8 cellular contexts compared by ENCODE assay signal in genomic region chr12:56118688-56119045, GRCh38. TPM values are rescaled to one million over a fixed set of nuclear protein-coding genes. Genes with fewer than 3 reads are reported as not detected.
DNase-seq lines count a peak whose midpoint lies in the region; ATAC-seq and TF ChIP-seq lines count a peak whose summit lies in the region.

No MANE protein-coding gene starts in this region.

- no peak for TF ChIP-seq EP300 in SK-N-SH (IDR thresholded peaks at IDR 0.05; ENCODE audit: borderline replicate concordance in 1 of 2, low read depth in 1 of 2, low read length in 1 of 2)

- H3K27ac ChIP-seq in 22Rv1 (peak overlapping the region; percentile 99), SK-N-SH (ENCODE audit: low read depth in 2 of 2, low read length in 1 of 2) (peak overlapping the region; percentile 90 to 93), spleen (peak overlapping the region; percentile 83 to 98 (median 94))

- intact Hi-C loops in spleen (cut with DNase I; ENCODE audit: low total_unique reads) = no loop called here
- intact Hi-C loops in sciatic nerve (cut with DNase I) = no loop called here

- peak overlapping the region; percentile 79 to 89 for H3K4me3 ChIP-seq in SK-N-SH (ENCODE audit: low read depth in 2 of 2, low read length in 1 of 2)
- H3K4me3 ChIP-seq in foreskin fibroblast (ENCODE audit: low read depth in 1 of 2, low read length in 2 of 2) = peak overlapping the region; percentile 66 to 88
- H3K4me3 ChIP-seq in spleen = peak overlapping the region; percentile 54 to 80 (median 70)

- ATAC-seq in GM19455 (IDR thresholded peaks at IDR 0.05; ENCODE audit: unreplicated experiment) (peak; percentile 8), sciatic nerve (no peak), GM19452 (IDR thresholded peaks at IDR 0.05; ENCODE audit: unreplicated experiment) (no peak)
- no peak for ATAC-seq in activated CD4-positive, CD25-positive, alpha-beta regulatory T cell treated with anti-CD3 and anti-CD28 coated beads, Interleukin-2, amount 50 U/mL, for 24 hours

- peak overlapping the region; percentile 23; the same call in 1 of the 2 replicates for H2AFZ ChIP-seq in SK-N-SH (ENCODE audit: low read depth)

- POLR2A ChIA-PET in SK-N-SH (lab: Yijun Ruan, JAX) = interaction anchor here (0.6 to 2.5 kb wide), 17 partner anchors 9 to 289 kb away, joined by 3 to 44 read pairs (median 3); partner anchors contain the start of genes DNAJC14, ERBB3, ESYT1 and MYL6

- H3K9ac ChIP-seq in SK-N-SH = peak overlapping the region; percentile 72

- no peaks in the 10 kb centered on the region for H3K9me2 ChIP-seq in SK-N-SH

- 1% methylated on average over 10 of the region's 10 CpGs for WGBS in SK-N-SH (ENCODE audit: low lambda C conversion rate)
- 1 to 6% (median 3%) methylated on average over 10 of the region's 10 CpGs for WGBS in spleen, 5 donors

- H3K79me2 ChIP-seq in SK-N-SH (ENCODE audit: insufficient read depth) = peaks cover 47% of the 10 kb centered on the region

- H3K9me3 ChIP-seq in SK-N-SH (no peaks in the 10 kb centered on the region), spleen (no peaks in the 10 kb centered on the region)

- TF ChIP-seq CTCF in 22Rv1 (IDR thresholded peaks at IDR 0.05) (no peak), SK-N-SH (IDR thresholded peaks at IDR 0.05) (no peak), foreskin fibroblast (IDR thresholded peaks at IDR 0.05; ENCODE audit: low read depth, low read length) (no peak), spleen (IDR thresholded peaks at IDR 0.05 in 8 of 11, conservative IDR thresholded peaks at IDR 0.05 in 3 of 11) (no peak)

- H3F3A ChIP-seq in SK-N-SH (replicated peaks; ENCODE audit: insufficient read depth) = peaks cover 30% of the 10 kb centered on the region

- H3K4me1 ChIP-seq in SK-N-SH (ENCODE audit: control insufficient read depth in 1 of 2, insufficient read depth in 2 of 2, low read depth in 1 of 2, low read length in 1 of 2) = peaks cover 18 to 20% of the 10 kb centered on the region in 2 experiments; a peak in 3 of 4 replicates
- H3K4me1 ChIP-seq in spleen = peaks cover 15 to 76% (median 42%) of the 10 kb centered on the region in 6 donors

- H3K4me2 ChIP-seq in SK-N-SH = peak overlapping the region; percentile 93

- no peaks in the 10 kb centered on the region for H3K27me3 ChIP-seq in SK-N-SH (ENCODE audit: insufficient read depth)
- no peaks in the 10 kb centered on the region for H3K27me3 ChIP-seq in spleen (replicated peaks in 1 of 7)

- TF ChIP-seq RAD21 in SK-N-SH (IDR thresholded peaks at IDR 0.05; ENCODE audit: low read length) = no peak

- H3K36me3 ChIP-seq in SK-N-SH (replicated peaks in 1 of 2; ENCODE audit: control insufficient read depth in 1 of 2, insufficient read depth in 2 of 2, low read length in 1 of 2) (peaks cover 11 to 29% of the 10 kb centered on the region in 2 experiments), spleen (peaks cover 0 to 44% (median 21%) of the 10 kb centered on the region in 6 donors)

- TF ChIP-seq POLR2A in spleen (IDR thresholded peaks at IDR 0.05) = no peak

- peaks cover 3% of the 10 kb centered on the region; the same call in 1 of the 2 replicates for H4K20me1 ChIP-seq in SK-N-SH (ENCODE audit: insufficient read depth)

- no peak for DNase-seq in SK-N-SH
- no peak for DNase-seq in foreskin fibroblast
- DNase-seq in spleen = no peak
- DNase-seq in sciatic nerve (ENCODE audit: low spot score) = no peak

- CTCF ChIA-PET in SK-N-SH (lab: Yijun Ruan, JAX) = interaction anchor here (0.6 to 16.0 kb wide), 28 partner anchors 8 to 511 kb away, joined by 3 to 272 read pairs (median 4); partner anchors contain the start of genes ANKRD52, ERBB3, ESYT1 and MYL6

TF ChIP-seq in SK-N-SH, 30 proteins besides CTCF, POLR2A, EP300 and RAD21:
- TF ChIP-seq MXI1 (IDR thresholded peaks at IDR 0.05; ENCODE audit: low read depth, low read length) (no peak), POLR2AphosphoS5 (IDR thresholded peaks at IDR 0.05; ENCODE audit: low read depth, low read length) (no peak), RCOR1 (IDR thresholded peaks at IDR 0.05; ENCODE audit: low read length) (no peak), TCF12 (IDR thresholded peaks at IDR 0.05) (no peak), SIN3A (IDR thresholded peaks at IDR 0.05; ENCODE audit: borderline replicate concordance, low read depth, low read length) (no peak), JUND (IDR thresholded peaks at IDR 0.05) (no peak), TAF1 (IDR thresholded peaks at IDR 0.05; ENCODE audit: borderline replicate concordance, low read depth, low read length) (no peak), TEAD4 (IDR thresholded peaks at IDR 0.05; ENCODE audit: borderline replicate concordance, insufficient read depth) (no peak), IRF3 (IDR thresholded peaks at IDR 0.05; ENCODE audit: low read depth, low read length) (no peak), FOXM1 (IDR thresholded peaks at IDR 0.05; ENCODE audit: low read depth) (no peak), ELF1 (IDR thresholded peaks at IDR 0.05) (no peak)

RNA-seq across cellular contexts. Expression of gene ZC3H10, which starts 0.6 kb away (rescaled TPM):
- polyA plus RNA-seq in SK-N-SH (2012; rRNA removed) (1.9 and 2.0 TPM in 2 replicates), spleen (1 to 10 TPM; 1.5 to 4.0 (median 2.5) TPM)
- polyA plus RNA-seq in SK-N-SH (2012; cell fraction: cytosol; rRNA removed) = 1.1 and 1.3 TPM in 2 replicates
- polyA plus RNA-seq in SK-N-SH (2012; cell fraction: nucleus; rRNA removed) = 4.3 and 4.4 TPM in 2 replicates
- total RNA-seq in spleen (10 to 100 TPM in 4 of 7 donors, 1 to 10 TPM in 3; 7.4 to 13.6 (median 10.5) TPM), sciatic nerve (9.0 TPM)

RNA-seq across cellular contexts. Expression of gene RPL41, which starts 2.2 kb away (rescaled TPM):
- 11,334 and 12,464 TPM in 2 replicates for polyA plus RNA-seq in SK-N-SH (2012; rRNA removed)
- polyA plus RNA-seq in SK-N-SH (2012; cell fraction: cytosol; rRNA removed) = 13,670 and 22,985 TPM in 2 replicates
- polyA plus RNA-seq in SK-N-SH (2012; cell fraction: nucleus; rRNA removed) = 3,083 and 6,187 TPM in 2 replicates
- 1,000 to 10,000 TPM; 2,138 to 3,021 (median 2,534) TPM for total RNA-seq in spleen
- 1,000 to 10,000 TPM; 7,053 to 9,352 (median 7,491) TPM for polyA plus RNA-seq in spleen
- 2,818 TPM for total RNA-seq in sciatic nerve

RNA-seq across cellular contexts. Expression of gene ESYT1, which starts 9.4 kb away (rescaled TPM):
- polyA plus RNA-seq in SK-N-SH (2012; rRNA removed) = 132 and 143 TPM in 2 replicates
- 76.6 and 100 TPM in 2 replicates for polyA plus RNA-seq in SK-N-SH (2012; cell fraction: cytosol; rRNA removed)
- 203 and 237 TPM in 2 replicates for polyA plus RNA-seq in SK-N-SH (2012; cell fraction: nucleus; rRNA removed)
- 100 to 1,000 TPM in 6 of 7 donors, 10 to 100 TPM in 1; 89.0 to 112 (median 107) TPM for total RNA-seq in spleen
- polyA plus RNA-seq in spleen = 10 to 100 TPM; 20.2 to 39.8 (median 33.2) TPM
- 85.9 TPM for total RNA-seq in sciatic nerve

RNA-seq across cellular contexts. Expression of gene PA2G4, which starts 14.3 kb away (rescaled TPM):
- 207 and 213 TPM in 2 replicates for polyA plus RNA-seq in SK-N-SH (2012; rRNA removed)
- 228 and 238 TPM in 2 replicates for polyA plus RNA-seq in SK-N-SH (2012; cell fraction: cytosol; rRNA removed)
- 79.9 and 168 TPM in 2 replicates for polyA plus RNA-seq in SK-N-SH (2012; cell fraction: nucleus; rRNA removed)
- total RNA-seq in spleen = 10 to 100 TPM; 70.5 to 92.8 (median 78.0) TPM
- 10 to 100 TPM; 52.8 to 74.1 (median 71.0) TPM for polyA plus RNA-seq in spleen
- total RNA-seq in sciatic nerve = 79.6 TPM

RNA-seq across cellular contexts. Expression of gene MYL6B, which starts 33.7 kb away (rescaled TPM):
- polyA plus RNA-seq in SK-N-SH (2012; rRNA removed) (203 and 234 TPM in 2 replicates), spleen (10 to 100 TPM; 50.1 to 69.1 (median 57.0) TPM)
- polyA plus RNA-seq in SK-N-SH (2012; cell fraction: cytosol; rRNA removed) = 217 and 220 TPM in 2 replicates
- 99.3 and 133 TPM in 2 replicates for polyA plus RNA-seq in SK-N-SH (2012; cell fraction: nucleus; rRNA removed)
- total RNA-seq in spleen (100 to 1,000 TPM in 1 of 7 donors, 10 to 100 TPM in 6; 17.1 to 101 (median 35.7) TPM), sciatic nerve (40.0 TPM)
